ENCODE assay signal across 16 cellular contexts in the genomic region with DNA sequence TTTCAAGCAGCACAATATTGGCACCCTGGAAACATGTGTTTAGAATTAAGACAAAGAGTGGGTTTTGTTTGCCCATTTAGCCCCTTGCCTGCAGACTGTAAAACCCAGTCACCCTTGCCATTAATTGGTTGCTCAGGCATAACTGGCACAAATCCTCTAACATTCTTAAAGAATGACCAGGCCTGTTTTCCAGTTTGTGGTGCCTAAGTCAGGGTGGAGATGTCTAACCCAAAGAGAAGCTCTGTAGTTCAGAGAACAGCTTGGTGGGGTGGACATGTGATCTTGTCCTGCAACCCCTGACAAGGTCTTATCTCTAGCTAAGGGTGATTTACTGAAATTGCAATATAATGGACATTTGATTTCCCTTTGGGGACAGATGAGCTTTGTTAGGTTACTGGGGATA. TPM values are rescaled to one million over a fixed set of nuclear protein-coding genes. Genes with fewer than 3 reads are reported as not detected.
DNase-seq lines count a peak whose midpoint lies in the region; ATAC-seq, FAIRE-seq and TF ChIP-seq lines count a peak whose summit lies in the region.
"Had no signal": no experiment of that assay in that cellular context is flagged by ENCODE, and none has a peak within 500 bp of the region (broad histone marks: within the 10 kb centered on the region; RNA-seq: fewer than 3 reads in every experiment).

No MANE protein-coding gene starts in this region.

- no peak overlapping the region for H4K91ac ChIP-seq in IMR-90 (ENCODE audit: insufficient read depth, low read depth, low read length)

- no peak overlapping the region for H3K18ac ChIP-seq in IMR-90 (ENCODE audit: low read depth, low read length)

- BruUV-seq in IMR-90 (replicated peaks; lab: Mats Ljungman, UMichigan): no TSS peak

- no peak overlapping the region for H3K4me3 ChIP-seq in IMR-90 (ENCODE audit: insufficient read depth, low read depth, low read length)
- no peak overlapping the region for H3K4me3 ChIP-seq in astrocyte (ENCODE audit: insufficient read depth, low read depth, low read length)
- H3K4me3 ChIP-seq in CD4-positive, alpha-beta memory T cell (ENCODE audit: low read length in 2 of 2): no peak overlapping the region
- H3K4me3 ChIP-seq: upper lobe of left lung had no signal

- H3K23ac ChIP-seq in IMR-90 (ENCODE audit: low read depth, low read length): no peak overlapping the region

- H3K27me3 ChIP-seq in IMR-90 (ENCODE audit: control insufficient read depth, insufficient read depth, low read length) (no peaks in the 10 kb centered on the region), astrocyte (ENCODE audit: insufficient read depth, low read length) (no peaks in the 10 kb centered on the region)
- H3K27me3 ChIP-seq in CD4-positive, alpha-beta memory T cell (ENCODE audit: insufficient read depth, low read length): no peaks in the 10 kb centered on the region
- H3K27me3 ChIP-seq: upper lobe of left lung had no signal

- H4K5ac ChIP-seq in IMR-90 (ENCODE audit: low read depth, low read length): no peak overlapping the region

- H3K56ac ChIP-seq in IMR-90 (ENCODE audit: extremely low read depth, insufficient read depth, low read length): no peak overlapping the region

- H3K27ac ChIP-seq in IMR-90 (ENCODE audit: insufficient read depth, low read length) (no peak overlapping the region), astrocyte (ENCODE audit: low read depth, low read length) (no peak overlapping the region)
- no peak overlapping the region for H3K27ac ChIP-seq in CD4-positive, alpha-beta memory T cell (ENCODE audit: low read depth, low read length)
- H3K27ac ChIP-seq: upper lobe of left lung had no signal

- ATAC-seq in IMR-90 (ENCODE audit: low read depth) (peak; percentile 52), GM21381 (IDR thresholded peaks at IDR 0.05; ENCODE audit: unreplicated experiment) (no peak), GM19328 (IDR thresholded peaks at IDR 0.05; ENCODE audit: unreplicated experiment) (no peak)
- ATAC-seq: naive thymus-derived CD8-positive, alpha-beta T cell had no signal

- no peak overlapping the region for H3K4ac ChIP-seq in IMR-90 (ENCODE audit: low read depth, low read length)

- H2AK9ac ChIP-seq in IMR-90 (replicated peaks; ENCODE audit: low read depth, low read length, poor library complexity): no peak overlapping the region

- H3K9me3 Mint-ChIP-seq in astrocyte (ENCODE audit: unreplicated experiment): no peaks in the 10 kb centered on the region
- no peaks in the 10 kb centered on the region for H3K9me3 Mint-ChIP-seq in nephron progenitor cell
- no peaks in the 10 kb centered on the region for H3K9me3 Mint-ChIP-seq in CD4-positive, alpha-beta memory T cell
- H3K9me3 Mint-ChIP-seq: activated T-helper 1 cell treated with anti-CD3 and anti-CD28 coated beads, Interleukin-12 subunit alpha, Interleukin-12 subunit beta, Interleukin-2, Interleukin-4 antibody, amounts not matched to agents 30 ng/mL and 10 ng/mL and 1 ng/mL, durations not matched to agents 14 hours and 24 hours and 36 hours; naive thymus-derived CD8-positive, alpha-beta T cell had no signal

- peaks cover 17% of the 10 kb centered on the region for H3K4me1 ChIP-seq in IMR-90 (ENCODE audit: control insufficient read depth, insufficient read depth, low read length)
- H3K4me1 ChIP-seq in astrocyte (ENCODE audit: insufficient read depth, low read length): peaks cover 23% of the 10 kb centered on the region
- no peaks in the 10 kb centered on the region for H3K4me1 ChIP-seq in CD4-positive, alpha-beta memory T cell (ENCODE audit: insufficient read depth, low read length)

- no peak overlapping the region for H2BK120ac ChIP-seq in IMR-90 (ENCODE audit: low read depth, low read length)

- TF ChIP-seq RAD21 in IMR-90 (IDR thresholded peaks at IDR 0.05; ENCODE audit: low read length): no peak

- dilution Hi-C loops in IMR-90 (cut with HindIII; ENCODE audit: low sequenced_read_pairs, unreplicated experiment): no loop called here

- H2AK5ac ChIP-seq in IMR-90 (ENCODE audit: low read depth, low read length): no peak overlapping the region

- no peak overlapping the region for H4K8ac ChIP-seq in IMR-90 (ENCODE audit: low read depth in 2 of 2, low read length in 2 of 2)

- H3K4me1 Mint-ChIP-seq in astrocyte (ENCODE audit: low read depth, unreplicated experiment): peaks cover 41% of the 10 kb centered on the region
- H3K4me1 Mint-ChIP-seq in nephron progenitor cell: peaks cover 38% of the 10 kb centered on the region
- peaks cover 0 to 3% (median 0%) of the 10 kb centered on the region in 4 donors for H3K4me1 Mint-ChIP-seq in CD4-positive, alpha-beta memory T cell

- H4K20me1 ChIP-seq in IMR-90 (ENCODE audit: insufficient read depth, low read length) (no peaks in the 10 kb centered on the region), astrocyte (ENCODE audit: insufficient read depth, low read length) (peaks cover 14% of the 10 kb centered on the region)

- H3K9ac ChIP-seq in IMR-90 (ENCODE audit: low read depth, low read length) (no peak overlapping the region), astrocyte (ENCODE audit: low read length) (no peak overlapping the region)

- in situ Hi-C loops in IMR-90 (cut with MboI; ENCODE audit: low sequenced_read_pairs): no loop called here

- no peak for TF ChIP-seq POLR2A in IMR-90 (IDR thresholded peaks at IDR 0.05; ENCODE audit: low read depth, low read length)

- peak; percentile 72 for FAIRE-seq in astrocyte (lab: Jason Lieb, UNC)
- FAIRE-seq: GM18507 had no signal

- POLR2A ChIA-PET in IMR-90 (lab: Charles Lee; ENCODE audit: unreplicated experiment): no interaction called here
- POLR2A ChIA-PET in CD4-positive, alpha-beta memory T cell (lab: Charles Lee; ENCODE audit: partially characterized antibody): no interaction called here

- no peaks in the 10 kb centered on the region for H3K79me2 ChIP-seq in astrocyte (ENCODE audit: insufficient read depth, low read length)

- H3K4me3 Mint-ChIP-seq in astrocyte (ENCODE audit: unreplicated experiment) (no peak overlapping the region), nephron progenitor cell (no peak overlapping the region)
- no peak overlapping the region for H3K4me3 Mint-ChIP-seq in CD4-positive, alpha-beta memory T cell
- H3K4me3 Mint-ChIP-seq: activated T-helper 1 cell treated with anti-CD3 and anti-CD28 coated beads, Interleukin-12 subunit alpha, Interleukin-12 subunit beta, Interleukin-2, Interleukin-4 antibody, amounts not matched to agents 30 ng/mL and 10 ng/mL and 1 ng/mL, durations not matched to agents 14 hours and 24 hours and 36 hours; naive thymus-derived CD8-positive, alpha-beta T cell had no signal

- CTCF ChIA-PET in IMR-90 (lab: Yijun Ruan, JAX): interaction anchor here (0.7 to 1.7 kb wide), 2 partner anchors 82 to 143 kb away, joined by 5 to 7 read pairs; no protein-coding TSS in a partner anchor
- CTCF ChIA-PET in CD4-positive, alpha-beta memory T cell (lab: Charles Lee; ENCODE audit: partially characterized antibody): interaction anchor here (0.7 kb wide), 1 partner anchor 142 kb away, joined by 3 read pairs; no protein-coding TSS in a partner anchor

- H3K27me3 Mint-ChIP-seq in astrocyte (ENCODE audit: low read depth, unreplicated experiment) (no peaks in the 10 kb centered on the region), nephron progenitor cell (ENCODE audit: low read depth, poor library complexity) (peaks cover 3% of the 10 kb centered on the region)
- H3K27me3 Mint-ChIP-seq in CD4-positive, alpha-beta memory T cell: no peaks in the 10 kb centered on the region
- H3K27me3 Mint-ChIP-seq: naive thymus-derived CD8-positive, alpha-beta T cell had no signal

- H2BK20ac ChIP-seq in IMR-90 (ENCODE audit: low read depth, low read length): no peak overlapping the region

- DNase-seq in AG08395 (ENCODE audit: low spot score): peak; percentile 81
- DNase-seq in IMR-90: peak; percentile 49
- peak; percentile 77 for DNase-seq in astrocyte (ENCODE audit: low read depth)
- peak; percentile 58 for DNase-seq in islet precursor cell
- no peak for DNase-seq in nephron progenitor cell
- DNase-seq in CD4-positive, alpha-beta memory T cell: no peak
- DNase-seq: activated CD4-positive, alpha-beta T cell treated with anti-CD3 and anti-CD28 coated beads for 1 hour; AML-193; central memory CD4-positive, alpha-beta T cell; naive thymus-derived CD8-positive, alpha-beta T cell; SHP77; upper lobe of left lung had no signal

- H3K14ac ChIP-seq in IMR-90 (replicated peaks; ENCODE audit: low read depth, low read length): 0 out of 2 replicates have a peak overlapping the region, but pooled peaks have one; percentile 6

- H3K79me1 ChIP-seq in IMR-90 (ENCODE audit: low read depth in 1 of 2, low read length in 2 of 2): peaks cover under 1 to 8% of the 10 kb centered on the region in 2 experiments

- peaks cover 11% of the 10 kb centered on the region for H3K36me3 Mint-ChIP-seq in astrocyte (ENCODE audit: low read depth, unreplicated experiment)
- peaks cover 45% of the 10 kb centered on the region for H3K36me3 Mint-ChIP-seq in nephron progenitor cell (ENCODE audit: low read depth)
- peaks cover 32 to 68% of the 10 kb centered on the region in 2 donors for H3K36me3 Mint-ChIP-seq in CD4-positive, alpha-beta memory T cell

- TF ChIP-seq CTCF in IMR-90 (conservative IDR thresholded peaks at IDR 0.05; ENCODE audit: low read depth, low read length) (no peak), astrocyte (IDR thresholded peaks at IDR 0.05; ENCODE audit: insufficient read depth, low read depth, low read length) (no peak), nephron progenitor cell (IDR thresholded peaks at IDR 0.05) (no peak)

- peaks cover 4% of the 10 kb centered on the region; the same call in 1 of the 2 replicates for H3K36me3 ChIP-seq in IMR-90 (ENCODE audit: control insufficient read depth, insufficient read depth, low read length)
- H3K36me3 ChIP-seq in astrocyte (ENCODE audit: insufficient read depth, low read length): no peaks in the 10 kb centered on the region
- peaks cover 22% of the 10 kb centered on the region for H3K36me3 ChIP-seq in CD4-positive, alpha-beta memory T cell (ENCODE audit: insufficient read depth, low read length)

- intact Hi-C loops in IMR-90 (cut with micrococcal nuclease): no loop called here
- intact Hi-C loops in CD4-positive, alpha-beta memory T cell (cut with micrococcal nuclease): no loop called here

- no peaks in the 10 kb centered on the region for H3K9me3 ChIP-seq in IMR-90 (ENCODE audit: control insufficient read depth, insufficient read depth, low read length)
- no peaks in the 10 kb centered on the region for H3K9me3 ChIP-seq in astrocyte (ENCODE audit: insufficient read depth, low read depth, low read length)
- no peaks in the 10 kb centered on the region for H3K9me3 ChIP-seq in CD4-positive, alpha-beta memory T cell (ENCODE audit: control insufficient read depth in 1 of 2, low read length in 2 of 2)
- H3K9me3 ChIP-seq: upper lobe of left lung had no signal

- H3K4me2 ChIP-seq in IMR-90 (ENCODE audit: low read depth, low read length): no peak overlapping the region
- H3K4me2 ChIP-seq in astrocyte (ENCODE audit: low read length): peak overlapping the region; percentile 23

- no peak overlapping the region for H2BK15ac ChIP-seq in IMR-90 (ENCODE audit: low read depth, low read length)

- H3K27ac Mint-ChIP-seq in astrocyte (ENCODE audit: unreplicated experiment) (no peak overlapping the region), nephron progenitor cell (no peak overlapping the region)
- no peak overlapping the region for H3K27ac Mint-ChIP-seq in CD4-positive, alpha-beta memory T cell
- H3K27ac Mint-ChIP-seq: activated T-helper 1 cell treated with anti-CD3 and anti-CD28 coated beads, Interleukin-12 subunit alpha, Interleukin-12 subunit beta, Interleukin-2, Interleukin-4 antibody, amounts not matched to agents 30 ng/mL and 10 ng/mL and 1 ng/mL, durations not matched to agents 14 hours and 24 hours and 36 hours had no signal

- H2BK5ac ChIP-seq in IMR-90 (ENCODE audit: low read depth, low read length, poor library complexity, severe bottlenecking): no peak overlapping the region

- peaks cover 18% of the 10 kb centered on the region for H3K9me1 ChIP-seq in IMR-90 (ENCODE audit: insufficient read depth, low read length)

- no peak overlapping the region for H2AFZ ChIP-seq in IMR-90 (replicated peaks; ENCODE audit: low read length, poor library complexity)
- H2AFZ ChIP-seq in astrocyte (ENCODE audit: low read depth, low read length): no peak overlapping the region

RNA-seq across cellular contexts. Expression of a gene that starts 8.8 kb away (rescaled TPM):
- total RNA-seq in IMR-90 (2012; rRNA removed) (under 0.01 TPM in 1 of 2 replicates, not detected in the other), astrocyte (0.70 and 0.86 TPM in 2 replicates)
- polyA plus RNA-seq in IMR-90 (2012; rRNA removed): not detected in 2 replicates
- not detected in 2 replicates for polyA plus RNA-seq in IMR-90 (2012; cell fraction: cytosol; rRNA removed)
- polyA plus RNA-seq in IMR-90 (2012; cell fraction: nucleus; rRNA removed; ENCODE audit: low replicate concordance): not detected in 2 replicates
- not detected for total RNA-seq in CD4-positive, alpha-beta memory T cell
- polyA plus RNA-seq in CD4-positive, alpha-beta memory T cell: not detected
- total RNA-seq: activated T-helper 1 cell treated with anti-CD3 and anti-CD28 coated beads, Interleukin-12 subunit alpha, Interleukin-12 subunit beta, Interleukin-2, Interleukin-4 antibody, amounts not matched to agents 30 ng/mL and 10 ng/mL and 1 ng/mL, durations not matched to agents 14 hours and 24 hours and 36 hours; naive thymus-derived CD8-positive, alpha-beta T cell had no signal
- polyA plus RNA-seq: naive thymus-derived CD8-positive, alpha-beta T cell had no signal

Comparison
In these comparisons a context has a peak if more than half of its experiments do, and no peak if none do; other contexts are left out.
1. DNase-seq: peak in AG08395 (single experiment), IMR-90 (single experiment), astrocyte (single experiment) and islet precursor cell (single experiment); none in nephron progenitor cell (single experiment) and CD4-positive, alpha-beta memory T cell (0 of 5).